Comparison of ENCODE assay signal across 21 cellular contexts in the genomic region with DNA sequence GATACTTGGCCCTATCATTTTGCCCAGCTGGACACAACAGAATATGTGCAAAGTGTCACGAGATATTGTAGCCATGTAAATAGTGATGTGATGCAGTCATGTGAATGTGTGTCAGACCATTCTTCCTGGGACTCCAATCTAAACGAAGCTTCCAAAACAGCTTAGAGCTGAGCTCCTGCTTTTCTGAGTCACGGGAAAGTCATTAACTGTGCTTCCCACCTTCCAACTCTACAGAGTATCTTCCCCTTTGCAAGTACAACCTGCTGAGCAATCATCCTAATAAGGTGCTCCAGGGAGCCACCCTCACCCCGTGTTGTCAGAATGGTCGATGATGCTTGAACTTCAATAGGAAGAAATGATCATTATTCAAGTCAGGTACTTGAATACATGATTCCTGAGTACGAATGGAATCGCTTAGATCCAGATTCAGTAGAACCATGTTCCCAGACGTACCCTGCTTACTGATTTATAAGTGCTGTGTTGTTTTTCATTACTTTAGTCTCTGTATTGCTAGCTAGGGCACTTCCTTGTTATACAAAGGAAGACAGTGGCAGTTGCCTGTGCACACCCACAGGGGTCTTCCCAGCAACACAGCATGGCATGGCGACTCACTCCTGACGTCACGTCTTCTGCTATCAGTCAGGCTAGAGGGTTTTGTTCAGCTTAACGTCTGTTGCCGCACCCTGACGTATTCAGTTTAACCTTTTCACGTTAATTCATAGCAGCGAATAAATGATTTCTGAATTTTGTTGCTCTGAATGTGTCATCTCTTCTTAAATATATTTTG.
DNase-seq lines count a peak whose midpoint lies in the region; ATAC-seq and TF ChIP-seq lines count a peak whose summit lies in the region.
"Had no signal": no experiment of that assay in that cellular context is flagged by ENCODE, and none has a peak within 500 bp of the region (broad histone marks: within the 10 kb centered on the region; RNA-seq: fewer than 3 reads in every experiment).

No MANE protein-coding gene starts in this region.

- H3K9me3 Mint-ChIP-seq in HFFc6: no peaks in the 10 kb centered on the region
- H3K9me3 Mint-ChIP-seq: CD8-positive, alpha-beta T cell; GM23338 had no signal

- H3K4me3 ChIP-seq in A673 (ENCODE audit: low read depth, low read length, poor library complexity, severe bottlenecking) (no peak overlapping the region), astrocyte of the spinal cord (ENCODE audit: low read depth, low read length) (no peak overlapping the region), Peyer's patch (no peak overlapping the region)
- H3K4me3 ChIP-seq: gastrocnemius medialis, GM23338, left ventricle myocardium inferior, right atrium auricular region, tibial nerve had no signal

- no peak for TF ChIP-seq POLR2A in Peyer's patch (IDR thresholded peaks at IDR 0.05)

- DNase-seq in A673 (ENCODE audit: low spot score): peak; percentile 71
- peak; percentile 10 for DNase-seq in HFFc6
- peak; percentile 20 for DNase-seq in astrocyte of the spinal cord (ENCODE audit: low read depth, low spot score)
- peak; percentile 59 for DNase-seq in foreskin melanocyte
- DNase-seq in Peyer's patch: no peak
- DNase-seq in stimulated activated CD4-positive, alpha-beta T cell treated with anti-CD3 and anti-CD28 coated beads, Interleukin-12 subunit alpha, Interleukin-12 subunit beta, amount 100 ng/mL, for 4 hours: no peak
- DNase-seq in GF-D8 (lab: John Stamatoyannopoulos, UW): no peak
- DNase-seq: activated CD4-positive, alpha-beta T cell treated with anti-CD3 and anti-CD28 coated beads for 36 hours; CD8-positive, alpha-beta T cell; DMS79 treated with DMSO at 0.1 percent for 48 hours; effector memory CD8-positive, alpha-beta T cell; gastrocnemius medialis; left ventricle myocardium inferior; NCI-H69; stimulated activated naive CD4-positive, alpha-beta T cell treated with Interleukin-2 at 50 U/mL for 16 hours had no signal

- H3K27me3 ChIP-seq in A673 (replicated peaks; ENCODE audit: insufficient read depth, low read depth, low read length, poor library complexity) (no peaks in the 10 kb centered on the region), Peyer's patch (no peaks in the 10 kb centered on the region)
- H3K27me3 ChIP-seq: gastrocnemius medialis, neutrophil, right atrium auricular region, tibial nerve had no signal

- H3K36me3 Mint-ChIP-seq in HFFc6 (ENCODE audit: low read depth): no peaks in the 10 kb centered on the region
- H3K36me3 Mint-ChIP-seq: CD8-positive, alpha-beta T cell had no signal

- CTCF ChIA-PET in A673 (lab: Charles Lee): no interaction called here

- in situ Hi-C loops in astrocyte of the spinal cord (cut with HindIII; ENCODE audit: low sequenced_read_pairs): no loop called here

- peak; percentile 42 for TF ChIP-seq CTCF in A673 (conservative IDR thresholded peaks at IDR 0.05; ENCODE audit: low read depth, low read length)
- TF ChIP-seq CTCF in HFFc6 (IDR thresholded peaks at IDR 0.05): no peak
- no peak for TF ChIP-seq CTCF in astrocyte of the spinal cord (IDR thresholded peaks at IDR 0.05; ENCODE audit: low read depth, low read length)
- TF ChIP-seq CTCF in Peyer's patch (IDR thresholded peaks at IDR 0.05): no peak

- intact Hi-C loops in A673 (cut with micrococcal nuclease; ENCODE audit: unreplicated experiment): no loop called here

- peaks cover 11% of the 10 kb centered on the region for H3K4me1 Mint-ChIP-seq in HFFc6 (ENCODE audit: low read depth)
- H3K4me1 Mint-ChIP-seq: GM23338 had no signal

- H3K27ac ChIP-seq in A673 (ENCODE audit: low read depth, low read length, poor library complexity, severe bottlenecking) (no peak overlapping the region), Peyer's patch (no peak overlapping the region)
- H3K27ac ChIP-seq: gastrocnemius medialis, KMS-11, left ventricle myocardium inferior, neutrophil, right atrium auricular region, tibial nerve had no signal

- H3K27ac Mint-ChIP-seq in HFFc6: no peak overlapping the region
- H3K27ac Mint-ChIP-seq: activated CD4-positive, alpha-beta T cell treated with anti-CD3 and anti-CD28 coated beads for 36 hours; CD8-positive, alpha-beta T cell; effector memory CD8-positive, alpha-beta T cell; GM23338 had no signal

- H3K9me3 ChIP-seq in A673 (ENCODE audit: low read depth, low read length, poor library complexity, severe bottlenecking) (no peaks in the 10 kb centered on the region), Peyer's patch (no peaks in the 10 kb centered on the region)
- H3K9me3 ChIP-seq: gastrocnemius medialis, left ventricle myocardium inferior, neutrophil, right atrium auricular region, tibial nerve had no signal

- no TSS peak for BruUV-seq in A673 (replicated peaks; lab: Mats Ljungman, UMichigan)

- POLR2A ChIA-PET in A673 (lab: Charles Lee; ENCODE audit: low non-redundant PET): no interaction called here

- H3K36me3 ChIP-seq in A673 (ENCODE audit: insufficient read depth, low read length, poor library complexity, severe bottlenecking) (no peaks in the 10 kb centered on the region), Peyer's patch (no peaks in the 10 kb centered on the region)
- H3K36me3 ChIP-seq: gastrocnemius medialis, left ventricle myocardium inferior, neutrophil, right atrium auricular region, tibial nerve had no signal

- no peak overlapping the region for H3K4me3 Mint-ChIP-seq in HFFc6
- H3K4me3 Mint-ChIP-seq: activated CD4-positive, alpha-beta T cell treated with anti-CD3 and anti-CD28 coated beads for 36 hours; CD8-positive, alpha-beta T cell; effector memory CD8-positive, alpha-beta T cell; GM23338 had no signal

- H3K4me1 ChIP-seq in A673 (ENCODE audit: insufficient read depth, low read length, poor library complexity, severe bottlenecking) (no peaks in the 10 kb centered on the region), Peyer's patch (no peaks in the 10 kb centered on the region)
- H3K4me1 ChIP-seq: gastrocnemius medialis, left ventricle myocardium inferior, right atrium auricular region had no signal

- ATAC-seq in SK-N-SH treated with all-trans-retinoic acid at 6 μM for 48 hours: no peak
- ATAC-seq: activated CD4-positive, alpha-beta T cell treated with anti-CD3 and anti-CD28 coated beads for 36 hours; CD8-positive, alpha-beta T cell; effector memory CD8-positive, alpha-beta T cell; gastrocnemius medialis had no signal

- peaks cover 21% of the 10 kb centered on the region for H3K27me3 Mint-ChIP-seq in HFFc6 (ENCODE audit: insufficient read depth)

TF ChIP-seq in SK-N-SH treated with all-trans-retinoic acid at 6 μM for 48 hours, 23 proteins besides CTCF, POLR2A, EP300 and RAD21 (continues in another document):
- no peak for TF ChIP-seq ZFP3 (CRISPR knock-in tag; IDR thresholded peaks at IDR 0.05)
- TF ChIP-seq ISL1 (CRISPR knock-in tag; IDR thresholded peaks at IDR 0.05): no peak
- TF ChIP-seq, protein P1, sequence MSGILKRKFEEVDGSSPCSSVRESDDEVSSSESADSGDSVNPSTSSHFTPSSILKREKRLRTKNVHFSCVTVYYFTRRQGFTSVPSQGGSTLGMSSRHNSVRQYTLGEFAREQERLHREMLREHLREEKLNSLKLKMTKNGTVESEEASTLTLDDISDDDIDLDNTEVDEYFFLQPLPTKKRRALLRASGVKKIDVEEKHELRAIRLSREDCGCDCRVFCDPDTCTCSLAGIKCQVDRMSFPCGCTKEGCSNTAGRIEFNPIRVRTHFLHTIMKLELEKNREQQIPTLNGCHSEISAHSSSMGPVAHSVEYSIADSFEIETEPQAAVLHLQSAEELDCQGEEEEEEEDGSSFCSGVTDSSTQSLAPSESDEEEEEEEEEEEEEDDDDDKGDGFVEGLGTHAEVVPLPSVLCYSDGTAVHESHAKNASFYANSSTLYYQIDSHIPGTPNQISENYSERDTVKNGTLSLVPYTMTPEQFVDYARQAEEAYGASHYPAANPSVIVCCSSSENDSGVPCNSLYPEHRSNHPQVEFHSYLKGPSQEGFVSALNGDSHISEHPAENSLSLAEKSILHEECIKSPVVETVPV (CRISPR knock-in tag; IDR thresholded peaks at IDR 0.05): no peak
- TF ChIP-seq BACH2 (CRISPR knock-in tag; IDR thresholded peaks at IDR 0.05; ENCODE audit: borderline replicate concordance): no peak
- no peak for TF ChIP-seq ZFP30 (CRISPR knock-in tag; IDR thresholded peaks at IDR 0.05)
- TF ChIP-seq SNAI2 (CRISPR knock-in tag; IDR thresholded peaks at IDR 0.05): no peak
- no peak for TF ChIP-seq RARB (CRISPR knock-in tag; IDR thresholded peaks at IDR 0.05)
- TF ChIP-seq, protein P2, sequence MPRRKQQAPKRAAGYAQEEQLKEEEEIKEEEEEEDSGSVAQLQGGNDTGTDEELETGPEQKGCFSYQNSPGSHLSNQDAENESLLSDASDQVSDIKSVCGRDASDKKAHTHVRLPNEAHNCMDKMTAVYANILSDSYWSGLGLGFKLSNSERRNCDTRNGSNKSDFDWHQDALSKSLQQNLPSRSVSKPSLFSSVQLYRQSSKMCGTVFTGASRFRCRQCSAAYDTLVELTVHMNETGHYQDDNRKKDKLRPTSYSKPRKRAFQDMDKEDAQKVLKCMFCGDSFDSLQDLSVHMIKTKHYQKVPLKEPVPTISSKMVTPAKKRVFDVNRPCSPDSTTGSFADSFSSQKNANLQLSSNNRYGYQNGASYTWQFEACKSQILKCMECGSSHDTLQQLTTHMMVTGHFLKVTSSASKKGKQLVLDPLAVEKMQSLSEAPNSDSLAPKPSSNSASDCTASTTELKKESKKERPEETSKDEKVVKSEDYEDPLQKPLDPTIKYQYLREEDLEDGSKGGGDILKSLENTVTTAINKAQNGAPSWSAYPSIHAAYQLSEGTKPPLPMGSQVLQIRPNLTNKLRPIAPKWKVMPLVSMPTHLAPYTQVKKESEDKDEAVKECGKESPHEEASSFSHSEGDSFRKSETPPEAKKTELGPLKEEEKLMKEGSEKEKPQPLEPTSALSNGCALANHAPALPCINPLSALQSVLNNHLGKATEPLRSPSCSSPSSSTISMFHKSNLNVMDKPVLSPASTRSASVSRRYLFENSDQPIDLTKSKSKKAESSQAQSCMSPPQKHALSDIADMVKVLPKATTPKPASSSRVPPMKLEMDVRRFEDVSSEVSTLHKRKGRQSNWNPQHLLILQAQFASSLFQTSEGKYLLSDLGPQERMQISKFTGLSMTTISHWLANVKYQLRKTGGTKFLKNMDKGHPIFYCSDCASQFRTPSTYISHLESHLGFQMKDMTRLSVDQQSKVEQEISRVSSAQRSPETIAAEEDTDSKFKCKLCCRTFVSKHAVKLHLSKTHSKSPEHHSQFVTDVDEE (CRISPR knock-in tag; IDR thresholded peaks at IDR 0.05): no peak
- TF ChIP-seq ARNTL (CRISPR knock-in tag; IDR thresholded peaks at IDR 0.05; ENCODE audit: borderline replicate concordance, low read depth): no peak
- no peak for TF ChIP-seq OSR1 (CRISPR knock-in tag; IDR thresholded peaks at IDR 0.05)

Comparison
In these comparisons a context has a peak if more than half of its experiments do, and no peak if none do; other contexts are left out.
1. DNase-seq: peak in A673 (single experiment), HFFc6 (single experiment), astrocyte of the spinal cord (single experiment) and foreskin melanocyte (single experiment); none in Peyer's patch (0 of 3), stimulated activated CD4-positive, alpha-beta T cell treated with anti-CD3 and anti-CD28 coated beads, Interleukin-12 subunit alpha, Interleukin-12 subunit beta, amount 100 ng/mL, for 4 hours (single experiment) and GF-D8 (single experiment).